ENCODE assay signal across 10 cellular contexts in genomic region chr20:47675190-47676142, GRCh38.
"Had no signal": no experiment of that assay in that cellular context is flagged by ENCODE, and none has a peak within 500 bp of the region (broad histone marks: within the 10 kb centered on the region; RNA-seq: fewer than 3 reads in every experiment).

No MANE protein-coding gene starts in this region.

- H3K27ac ChIP-seq: adrenal gland, prostate gland had no signal

- DNase-seq: activated CD4-positive, alpha-beta T cell treated with anti-CD3 and anti-CD28 coated beads, Interleukin-2, amount 10 ng/mL, durations not matched to agents 7 days and 5 days; caudate nucleus; mesenchymal stem cell; stimulated activated naive CD8-positive, alpha-beta T cell treated with anti-CD3 and anti-CD28 coated beads, Interleukin-15, amount 100 ng/mL, for 72 hours had no signal

- H3K36me3 Mint-ChIP-seq: activated naive CD4-positive, alpha-beta T cell treated with anti-CD3 and anti-CD28 coated beads, Interleukin-2, amount 50 U/mL, for 24 hours; natural killer cell treated with Interleukin-12 subunit alpha and Interleukin-12 subunit beta and Interleukin-15 and Interleukin-18, amount 100 ng/mL, for 72 hours had no signal

- H3K36me3 ChIP-seq: adrenal gland, prostate gland had no signal

- H3K9me3 Mint-ChIP-seq: activated CD4-positive, alpha-beta T cell treated with anti-CD3 and anti-CD28 coated beads, Interleukin-2, amount 10 ng/mL, durations not matched to agents 7 days and 5 days; activated naive CD4-positive, alpha-beta T cell treated with anti-CD3 and anti-CD28 coated beads, Interleukin-2, amount 50 U/mL, for 24 hours; natural killer cell treated with Interleukin-12 subunit alpha and Interleukin-12 subunit beta and Interleukin-15 and Interleukin-18, amount 100 ng/mL, for 72 hours; stimulated activated naive CD8-positive, alpha-beta T cell treated with anti-CD3 and anti-CD28 coated beads, Interleukin-15, amount 100 ng/mL, for 72 hours had no signal

- H3K4me1 ChIP-seq: adrenal gland, prostate gland had no signal

- H3K27me3 Mint-ChIP-seq: activated CD4-positive, alpha-beta T cell treated with anti-CD3 and anti-CD28 coated beads, Interleukin-2, amount 10 ng/mL, durations not matched to agents 7 days and 5 days; activated naive CD4-positive, alpha-beta T cell treated with anti-CD3 and anti-CD28 coated beads, Interleukin-2, amount 50 U/mL, for 24 hours; natural killer cell treated with Interleukin-12 subunit alpha and Interleukin-12 subunit beta and Interleukin-15 and Interleukin-18, amount 100 ng/mL, for 72 hours; stimulated activated naive CD8-positive, alpha-beta T cell treated with anti-CD3 and anti-CD28 coated beads, Interleukin-15, amount 100 ng/mL, for 72 hours had no signal

- H3K27ac Mint-ChIP-seq: activated CD4-positive, alpha-beta T cell treated with anti-CD3 and anti-CD28 coated beads, Interleukin-2, amount 10 ng/mL, durations not matched to agents 7 days and 5 days; natural killer cell treated with Interleukin-12 subunit alpha and Interleukin-12 subunit beta and Interleukin-15 and Interleukin-18, amount 100 ng/mL, for 72 hours had no signal

- H3K9me3 ChIP-seq: adrenal gland, prostate gland had no signal

- H3K27me3 ChIP-seq: adrenal gland had no signal

- H3K4me3 Mint-ChIP-seq: activated CD4-positive, alpha-beta T cell treated with anti-CD3 and anti-CD28 coated beads, Interleukin-2, amount 10 ng/mL, durations not matched to agents 7 days and 5 days; activated naive CD4-positive, alpha-beta T cell treated with anti-CD3 and anti-CD28 coated beads, Interleukin-2, amount 50 U/mL, for 24 hours; natural killer cell treated with Interleukin-12 subunit alpha and Interleukin-12 subunit beta and Interleukin-15 and Interleukin-18, amount 100 ng/mL, for 72 hours; stimulated activated naive CD8-positive, alpha-beta T cell treated with anti-CD3 and anti-CD28 coated beads, Interleukin-15, amount 100 ng/mL, for 72 hours had no signal

- ATAC-seq: esophagus mucosa; natural killer cell treated with Interleukin-12 subunit alpha and Interleukin-12 subunit beta and Interleukin-15 and Interleukin-18, amount 100 ng/mL, for 72 hours; sciatic nerve; stimulated activated naive CD8-positive, alpha-beta T cell treated with anti-CD3 and anti-CD28 coated beads, Interleukin-15, amount 100 ng/mL, for 72 hours had no signal

- H3K4me3 ChIP-seq: adrenal gland, prostate gland had no signal

- H3K4me1 Mint-ChIP-seq: activated CD4-positive, alpha-beta T cell treated with anti-CD3 and anti-CD28 coated beads, Interleukin-2, amount 10 ng/mL, durations not matched to agents 7 days and 5 days; activated naive CD4-positive, alpha-beta T cell treated with anti-CD3 and anti-CD28 coated beads, Interleukin-2, amount 50 U/mL, for 24 hours had no signal
